15 cellular contexts compared by ENCODE assay signal in genomic region chr7:123719481-123719806, GRCh38. TPM values are rescaled to one million over a fixed set of nuclear protein-coding genes. Genes with fewer than 3 reads are reported as not detected.
DNase-seq lines count a peak whose midpoint lies in the region; ATAC-seq and TF ChIP-seq lines count a peak whose summit lies in the region.
"Had no signal": no experiment of that assay in that cellular context is flagged by ENCODE, and none has a peak within 500 bp of the region (broad histone marks: within the 10 kb centered on the region; RNA-seq: fewer than 3 reads in every experiment).

No MANE protein-coding gene starts in this region.

- intact Hi-C loops in left ventricle myocardium superior (cut with micrococcal nuclease) (no loop called here), upper lobe of right lung (cut with DNase I) (no loop called here)

- no peak for TF ChIP-seq CTCF in upper lobe of right lung (IDR thresholded peaks at IDR 0.05)

- H3K9me3 Mint-ChIP-seq in stimulated activated naive CD8-positive, alpha-beta T cell treated with anti-CD3 and anti-CD28 coated beads, Interleukin-15, Interleukin-2, amounts not matched to agents 100 ng/mL and 50 ng/mL, for 24 hours = no peaks in the 10 kb centered on the region
- H3K9me3 Mint-ChIP-seq in activated naive CD8-positive, alpha-beta T cell treated with anti-CD3 and anti-CD28 coated beads for 36 hours = no peaks in the 10 kb centered on the region

- no peaks in the 10 kb centered on the region for H3K36me3 ChIP-seq in upper lobe of right lung
- H3K36me3 ChIP-seq: sigmoid colon had no signal

- no peaks in the 10 kb centered on the region for H3K9me3 ChIP-seq in upper lobe of right lung
- H3K9me3 ChIP-seq: mucosa of descending colon, sigmoid colon had no signal

- no peak overlapping the region for H3K4me3 Mint-ChIP-seq in stimulated activated naive CD8-positive, alpha-beta T cell treated with anti-CD3 and anti-CD28 coated beads, Interleukin-15, Interleukin-2, amounts not matched to agents 100 ng/mL and 50 ng/mL, for 24 hours
- peak overlapping the region; percentile 33 for H3K4me3 Mint-ChIP-seq in activated naive CD8-positive, alpha-beta T cell treated with anti-CD3 and anti-CD28 coated beads for 36 hours

- no peak for DNase-seq in stimulated activated naive CD8-positive, alpha-beta T cell treated with anti-CD3 and anti-CD28 coated beads, Interleukin-15, Interleukin-2, amounts not matched to agents 100 U/mL and 50 U/mL, for 24 hours
- DNase-seq in activated naive CD8-positive, alpha-beta T cell treated with anti-CD3 and anti-CD28 coated beads for 36 hours = no peak
- DNase-seq in left ventricle myocardium superior = no peak
- DNase-seq in upper lobe of right lung = no peak
- no peak for DNase-seq in HPDE6-E6E7 (ENCODE audit: extremely low spot score)
- DNase-seq in AML-193 (lab: John Stamatoyannopoulos, UW) = no peak
- no peak for DNase-seq in SKM-1 treated with dmso at 0.1 percent for 144 hours (lab: John Stamatoyannopoulos, UW; ENCODE audit: unreplicated experiment)
- DNase-seq: activated CD4-positive, alpha-beta T cell treated with anti-CD3 and anti-CD28 coated beads, Interleukin-2, amount 50 U/mL, for 4 hours; H7; mucosa of descending colon; NCI-H446; occipital lobe; sigmoid colon; stimulated activated CD4-positive, alpha-beta T cell treated with anti-CD3 and anti-CD28 coated beads, Interleukin-2, amount 100 ng/mL, for 24 hours had no signal

- H3K27me3 Mint-ChIP-seq in stimulated activated naive CD8-positive, alpha-beta T cell treated with anti-CD3 and anti-CD28 coated beads, Interleukin-15, Interleukin-2, amounts not matched to agents 100 ng/mL and 50 ng/mL, for 24 hours = no peaks in the 10 kb centered on the region
- no peaks in the 10 kb centered on the region for H3K27me3 Mint-ChIP-seq in activated naive CD8-positive, alpha-beta T cell treated with anti-CD3 and anti-CD28 coated beads for 36 hours

- peaks cover 6% of the 10 kb centered on the region for H3K36me3 Mint-ChIP-seq in stimulated activated naive CD8-positive, alpha-beta T cell treated with anti-CD3 and anti-CD28 coated beads, Interleukin-15, Interleukin-2, amounts not matched to agents 100 ng/mL and 50 ng/mL, for 24 hours (ENCODE audit: low read depth)
- H3K36me3 Mint-ChIP-seq in activated naive CD8-positive, alpha-beta T cell treated with anti-CD3 and anti-CD28 coated beads for 36 hours = peaks cover 27% of the 10 kb centered on the region

- H3K4me1 ChIP-seq in upper lobe of right lung = peaks cover 29% of the 10 kb centered on the region

- no peak overlapping the region for H3K4me3 ChIP-seq in upper lobe of right lung
- H3K4me3 ChIP-seq: mucosa of descending colon, sigmoid colon had no signal

- H3K27me3 ChIP-seq in upper lobe of right lung = no peaks in the 10 kb centered on the region
- H3K27me3 ChIP-seq: sigmoid colon had no signal

- peaks cover 53% of the 10 kb centered on the region for H3K4me1 Mint-ChIP-seq in stimulated activated naive CD8-positive, alpha-beta T cell treated with anti-CD3 and anti-CD28 coated beads, Interleukin-15, Interleukin-2, amounts not matched to agents 100 ng/mL and 50 ng/mL, for 24 hours (ENCODE audit: low read depth)
- H3K4me1 Mint-ChIP-seq in activated naive CD8-positive, alpha-beta T cell treated with anti-CD3 and anti-CD28 coated beads for 36 hours = peaks cover 57% of the 10 kb centered on the region

- no peak for ATAC-seq in stimulated activated naive CD8-positive, alpha-beta T cell treated with anti-CD3 and anti-CD28 coated beads, Interleukin-15, Interleukin-2, amounts not matched to agents 100 U/mL and 50 U/mL, for 24 hours
- ATAC-seq in left ventricle myocardium superior (peak; percentile 84), upper lobe of right lung (no peak)
- ATAC-seq: mucosa of descending colon had no signal

- peak overlapping the region; percentile 3 for H3K27ac Mint-ChIP-seq in stimulated activated naive CD8-positive, alpha-beta T cell treated with anti-CD3 and anti-CD28 coated beads, Interleukin-15, Interleukin-2, amounts not matched to agents 100 ng/mL and 50 ng/mL, for 24 hours
- H3K27ac Mint-ChIP-seq in activated naive CD8-positive, alpha-beta T cell treated with anti-CD3 and anti-CD28 coated beads for 36 hours = peak overlapping the region; percentile 82

- peak overlapping the region; percentile 12 for H3K27ac ChIP-seq in upper lobe of right lung
- H3K27ac ChIP-seq: sigmoid colon had no signal

RNA-seq across cellular contexts. Expression of gene WASL, which starts 29.4 kb away (rescaled TPM):
- total RNA-seq in activated naive CD8-positive, alpha-beta T cell treated with anti-CD3 and anti-CD28 coated beads for 36 hours = 1 to 10 TPM; 5.1 to 5.5 TPM
- total RNA-seq in left ventricle myocardium superior = 31.6 TPM
- 40.0 TPM for total RNA-seq in upper lobe of right lung
